ENCODE assay signal across 26 cellular contexts in genomic region chr7:39016609-39017008, GRCh38. TPM values are rescaled to one million over a fixed set of nuclear protein-coding genes. Genes with fewer than 3 reads are reported as not detected.
DNase-seq lines count a peak whose midpoint lies in the region; ATAC-seq, FAIRE-seq and TF ChIP-seq lines count a peak whose summit lies in the region.
"Had no signal": no experiment of that assay in that cellular context is flagged by ENCODE, and none has a peak within 500 bp of the region (broad histone marks: within the 10 kb centered on the region; RNA-seq: fewer than 3 reads in every experiment).

No MANE protein-coding gene starts in this region.

- H3K4me1 ChIP-seq in lung (ENCODE audit: control insufficient read depth in 2 of 2, insufficient read depth in 2 of 2, low read length in 2 of 2): no peaks in the 10 kb centered on the region
- H3K4me1 ChIP-seq: esophagus squamous epithelium, right atrium auricular region, uterus had no signal

- in situ Hi-C loops in T47D (cut with HindIII; ENCODE audit: low pct_unique_long_range_greater_than_20kb, low sequenced_read_pairs): no loop called here

- POLR2A ChIA-PET in MCF 10A (lab: Yijun Ruan, JAX): no interaction called here

- ATAC-seq in lung (ENCODE audit: insufficient read depth, low FRiP score): peak; percentile 89
- ATAC-seq: activated CD8-positive, alpha-beta T cell treated with anti-CD3 and anti-CD28 coated beads for 36 hours had no signal

- intact Hi-C loops in MCF 10A (cut with micrococcal nuclease): no loop called here

- TF ChIP-seq CTCF in MCF 10A (IDR thresholded peaks at IDR 0.05; ENCODE audit: unreplicated experiment) (no peak), bronchial epithelial cell (IDR thresholded peaks at IDR 0.05; ENCODE audit: insufficient read depth, low read length, severe bottlenecking) (no peak), lung (IDR thresholded peaks at IDR 0.05; ENCODE audit: control extremely low read depth, extremely low read depth) (no peak)

- H3K36me3 Mint-ChIP-seq in MCF 10A (ENCODE audit: insufficient read depth, unreplicated experiment): no peaks in the 10 kb centered on the region
- H3K36me3 Mint-ChIP-seq: activated naive CD4-positive, alpha-beta T cell treated with anti-CD3 and anti-CD28 coated beads, Interleukin-2, amount 50 U/mL, for 24 hours; CD4-positive, CD25-positive, alpha-beta regulatory T cell; immature natural killer cell had no signal

- H3K9me3 ChIP-seq in lung (ENCODE audit: control insufficient read depth in 2 of 2, insufficient read depth in 1 of 2, low read length in 1 of 2): no peaks in the 10 kb centered on the region
- H3K9me3 ChIP-seq: esophagus squamous epithelium, neutrophil, right atrium auricular region, uterus had no signal

- DNase-seq in T47D (ENCODE audit: low read depth in 1 of 2, low spot score in 1 of 2) (peak; percentile 52 to 97), MCF 10A (ENCODE audit: unreplicated experiment) (no peak), bronchial epithelial cell (ENCODE audit: low read depth) (peak; percentile 30), lung (ENCODE audit: low spot score) (peak; percentile 68), ureter (ENCODE audit: low spot score) (peak; percentile 50), NOMO-1 treated with DMSO at 0.1 percent for 48 hours (lab: John Stamatoyannopoulos, UW; ENCODE audit: unreplicated experiment) (no peak), cortex of kidney (lab: John Stamatoyannopoulos, UW) (no peak)
- no peak for DNase-seq in central memory CD4-positive, alpha-beta T cell
- DNase-seq: activated CD8-positive, alpha-beta T cell treated with anti-CD3 and anti-CD28 coated beads for 36 hours; activated T-cell treated with anti-CD3 and anti-CD28 coated beads, Interleukin-2, amount 50 U/mL, for 48 hours; CD4-positive, CD25-positive, alpha-beta regulatory T cell; DND-41; esophagus squamous epithelium; HFFc6; immature natural killer cell; midbrain; NCI-H187; NCI-H774; stimulated activated naive CD4-positive, alpha-beta T cell; uterus had no signal

- H3K36me3 ChIP-seq in bronchial epithelial cell (ENCODE audit: control insufficient read depth, insufficient read depth, low read length): no peaks in the 10 kb centered on the region
- no peaks in the 10 kb centered on the region for H3K36me3 ChIP-seq in lung (ENCODE audit: control insufficient read depth in 2 of 2, insufficient read depth in 2 of 2, low read length in 2 of 2)
- H3K36me3 ChIP-seq: esophagus squamous epithelium, neutrophil, right atrium auricular region, uterus had no signal

- WGBS in lung, 2 donors: 64 to 83% methylated on average over 9 of the region's 9 CpGs

- FAIRE-seq in bronchial epithelial cell (lab: Jason Lieb, UNC): no peak

- no peak overlapping the region for H3K27ac ChIP-seq in lung (ENCODE audit: low read depth in 1 of 2, low read length in 1 of 2)
- H3K27ac ChIP-seq: esophagus squamous epithelium, neutrophil, right atrium auricular region, uterus had no signal

- CTCF ChIA-PET in MCF 10A (lab: Yijun Ruan, JAX): interaction anchor here (0.6 kb wide), 2 partner anchors 11 to 35 kb away, joined by 3 read pairs; no protein-coding TSS in a partner anchor

- no peaks in the 10 kb centered on the region for H3K9me3 Mint-ChIP-seq in MCF 10A (ENCODE audit: unreplicated experiment)
- H3K9me3 Mint-ChIP-seq: activated CD8-positive, alpha-beta T cell treated with anti-CD3 and anti-CD28 coated beads for 36 hours; activated naive CD4-positive, alpha-beta T cell treated with anti-CD3 and anti-CD28 coated beads, Interleukin-2, amount 50 U/mL, for 24 hours; immature natural killer cell had no signal

- H3K4me1 Mint-ChIP-seq in MCF 10A (ENCODE audit: insufficient read depth, unreplicated experiment): no peaks in the 10 kb centered on the region
- H3K4me1 Mint-ChIP-seq: activated naive CD4-positive, alpha-beta T cell treated with anti-CD3 and anti-CD28 coated beads, Interleukin-2, amount 50 U/mL, for 24 hours; CD4-positive, CD25-positive, alpha-beta regulatory T cell; immature natural killer cell had no signal

- H3K4me3 Mint-ChIP-seq in MCF 10A (ENCODE audit: unreplicated experiment): no peak overlapping the region
- H3K4me3 Mint-ChIP-seq: activated CD8-positive, alpha-beta T cell treated with anti-CD3 and anti-CD28 coated beads for 36 hours; activated naive CD4-positive, alpha-beta T cell treated with anti-CD3 and anti-CD28 coated beads, Interleukin-2, amount 50 U/mL, for 24 hours; CD4-positive, CD25-positive, alpha-beta regulatory T cell; HFFc6; immature natural killer cell had no signal

- BruUV-seq in MCF 10A (replicated peaks; lab: Mats Ljungman, UMichigan): no TSS peak

- H3K27me3 Mint-ChIP-seq in MCF 10A (ENCODE audit: insufficient read depth, unreplicated experiment): peaks cover 53% of the 10 kb centered on the region
- H3K27me3 Mint-ChIP-seq: activated CD8-positive, alpha-beta T cell treated with anti-CD3 and anti-CD28 coated beads for 36 hours; activated naive CD4-positive, alpha-beta T cell treated with anti-CD3 and anti-CD28 coated beads, Interleukin-2, amount 50 U/mL, for 24 hours; CD4-positive, CD25-positive, alpha-beta regulatory T cell had no signal

- H3K27ac Mint-ChIP-seq in MCF 10A (ENCODE audit: low read depth, unreplicated experiment): no peak overlapping the region
- H3K27ac Mint-ChIP-seq: activated CD8-positive, alpha-beta T cell treated with anti-CD3 and anti-CD28 coated beads for 36 hours; activated naive CD4-positive, alpha-beta T cell treated with anti-CD3 and anti-CD28 coated beads, Interleukin-2, amount 50 U/mL, for 24 hours; CD4-positive, CD25-positive, alpha-beta regulatory T cell; HFFc6; immature natural killer cell had no signal

- H3K4me3 ChIP-seq in bronchial epithelial cell (ENCODE audit: low read depth, low read length) (no peak overlapping the region), lung (no peak overlapping the region)
- H3K4me3 ChIP-seq: esophagus squamous epithelium, right atrium auricular region, uterus had no signal

- no peaks in the 10 kb centered on the region for H3K27me3 ChIP-seq in bronchial epithelial cell (ENCODE audit: control insufficient read depth, insufficient read depth, low read length)
- H3K27me3 ChIP-seq in lung (ENCODE audit: control insufficient read depth, insufficient read depth): no peaks in the 10 kb centered on the region
- H3K27me3 ChIP-seq: esophagus squamous epithelium, neutrophil, right atrium auricular region, uterus had no signal

RNA-seq across cellular contexts. Expression of gene POU6F2, which starts 38.9 kb away (rescaled TPM):
- total RNA-seq in MCF 10A (2022): 0.19 and 0.25 TPM in 2 replicates
- total RNA-seq in bronchial epithelial cell: 0.13 TPM in 1 of 2 replicates, not detected in the other
- under 1 TPM in 1 of 2 donors, not detected in 1; 0.18 TPM for total RNA-seq in lung
- polyA plus RNA-seq in lung: under 1 TPM in 1 of 2 donors, not detected in 1; 0.08 TPM
- total RNA-seq in ureter: 0.39 TPM
- total RNA-seq: activated CD8-positive, alpha-beta T cell treated with anti-CD3 and anti-CD28 coated beads for 36 hours; CD4-positive, CD25-positive, alpha-beta regulatory T cell; dermis microvascular lymphatic vessel endothelial cell; HFFc6; HT1080; RPMI7951 had no signal
- polyA plus RNA-seq: CD4-positive, CD25-positive, alpha-beta regulatory T cell; immature natural killer cell had no signal

Comparison
In these comparisons a context has a peak if more than half of its experiments do, and no peak if none do; other contexts are left out.
1. DNase-seq: peak in T47D (2 of 2), bronchial epithelial cell (single experiment), lung (single experiment) and ureter (single experiment); none in MCF 10A (single experiment), central memory CD4-positive, alpha-beta T cell (single experiment), NOMO-1 treated with DMSO at 0.1 percent for 48 hours (single experiment) and cortex of kidney (single experiment).